ENCODE assay signal across 8 cellular contexts in genomic region chr17:74213897-74214386, GRCh38. TPM values are rescaled to one million over a fixed set of nuclear protein-coding genes. Genes with fewer than 3 reads are reported as not detected.
DNase-seq lines count a peak whose midpoint lies in the region; ATAC-seq and TF ChIP-seq lines count a peak whose summit lies in the region.

No MANE protein-coding gene starts in this region.

- BruUV-seq in A673 (replicated peaks; lab: Mats Ljungman, UMichigan) = no TSS peak

- TF ChIP-seq CTCF in A673 (conservative IDR thresholded peaks at IDR 0.05; ENCODE audit: low read depth, low read length) (no peak), HEK293 (tag by site-specific recombination; IDR thresholded peaks at IDR 0.05) (no peak)

- DNase-seq in A673 (ENCODE audit: low spot score) = peak; percentile 29
- peak; percentile 51 for DNase-seq in activated naive CD4-positive, alpha-beta T cell treated with anti-CD3 and anti-CD28 coated beads, Interleukin-2, amount 10 ng/mL, durations not matched to agents 7 days and 5 days
- DNase-seq in stimulated activated naive B cell treated with anti-CD40 and anti-IgM and Interleukin-4, amounts not matched to agents 10 μg/mL and 1 μg/mL and 100 μg/mL, for 72 hours = no peak
- DNase-seq in cortex of kidney (lab: John Stamatoyannopoulos, UW) = no peak
- DNase-seq in mucosa of gallbladder (ENCODE audit: low spot score) = no peak

- peaks cover 38% of the 10 kb centered on the region for H3K27me3 Mint-ChIP-seq in activated naive CD4-positive, alpha-beta T cell treated with anti-CD3 and anti-CD28 coated beads, Interleukin-2, amount 10 ng/mL, durations not matched to agents 7 days and 5 days
- H3K27me3 Mint-ChIP-seq in stimulated activated naive B cell treated with anti-CD40 and anti-IgM and Interleukin-4, amounts not matched to agents 10 μg/mL and 1 μg/mL and 100 μg/mL, for 72 hours = no peaks in the 10 kb centered on the region

- H3K9me3 Mint-ChIP-seq in activated naive CD4-positive, alpha-beta T cell treated with anti-CD3 and anti-CD28 coated beads, Interleukin-2, amount 10 ng/mL, durations not matched to agents 7 days and 5 days = no peaks in the 10 kb centered on the region
- no peaks in the 10 kb centered on the region for H3K9me3 Mint-ChIP-seq in stimulated activated naive B cell treated with anti-CD40 and anti-IgM and Interleukin-4, amounts not matched to agents 10 μg/mL and 1 μg/mL and 100 μg/mL, for 72 hours

- H3K4me3 ChIP-seq in A673 (ENCODE audit: low read depth, low read length, poor library complexity, severe bottlenecking) (peak overlapping the region; percentile 66), HEK293 (ENCODE audit: low read depth, low read length) (peak overlapping the region; percentile 45), iPS-11a (ENCODE audit: low read depth, low read length) (peak overlapping the region; percentile 58)

- POLR2A ChIA-PET in A673 (lab: Charles Lee; ENCODE audit: low non-redundant PET) = no interaction called here
- POLR2A ChIA-PET in HEK293 (lab: Yijun Ruan, JAX) = interaction anchor here (1.0 to 1.6 kb wide), 3 partner anchors 8 to 83 kb away, joined by 7 to 14 read pairs (median 7); partner anchors contain the start of gene RPL38

- H3K9me3 ChIP-seq in A673 (ENCODE audit: low read depth, low read length, poor library complexity, severe bottlenecking) (no peaks in the 10 kb centered on the region), HEK293 (ENCODE audit: control insufficient read depth, insufficient read depth, low read depth, low read length) (no peaks in the 10 kb centered on the region)

- peaks cover 21% of the 10 kb centered on the region for H3K4me1 ChIP-seq in A673 (ENCODE audit: insufficient read depth, low read length, poor library complexity, severe bottlenecking)
- no peaks in the 10 kb centered on the region for H3K4me1 ChIP-seq in HEK293 (ENCODE audit: control insufficient read depth, insufficient read depth, low read length)

- no peak for ATAC-seq in stimulated activated naive B cell treated with anti-CD40 and anti-IgM and Interleukin-4, amounts not matched to agents 10 μg/mL and 1 μg/mL and 100 μg/mL, for 72 hours (replicated peaks)
- no peak for ATAC-seq in GM21576 (IDR thresholded peaks at IDR 0.05; ENCODE audit: unreplicated experiment)

- H3K27me3 ChIP-seq in A673 (replicated peaks; ENCODE audit: insufficient read depth, low read depth, low read length, poor library complexity) = no peaks in the 10 kb centered on the region

- no peak overlapping the region for H3K27ac Mint-ChIP-seq in activated naive CD4-positive, alpha-beta T cell treated with anti-CD3 and anti-CD28 coated beads, Interleukin-2, amount 10 ng/mL, durations not matched to agents 7 days and 5 days
- peak overlapping the region; percentile 71 for H3K27ac Mint-ChIP-seq in stimulated activated naive B cell treated with anti-CD40 and anti-IgM and Interleukin-4, amounts not matched to agents 10 μg/mL and 1 μg/mL and 100 μg/mL, for 72 hours

- intact Hi-C loops in A673 (cut with micrococcal nuclease; ENCODE audit: unreplicated experiment) = loop anchor here (5.0 to 10.0 kb wide), 3 partner anchors 83 to 241 kb away; no protein-coding TSS in a partner anchor

- H3K36me3 Mint-ChIP-seq in activated naive CD4-positive, alpha-beta T cell treated with anti-CD3 and anti-CD28 coated beads, Interleukin-2, amount 10 ng/mL, durations not matched to agents 7 days and 5 days = peaks cover 34% of the 10 kb centered on the region
- peaks cover 23 to 56% of the 10 kb centered on the region in 2 donors for H3K36me3 Mint-ChIP-seq in stimulated activated naive B cell treated with anti-CD40 and anti-IgM and Interleukin-4, amounts not matched to agents 10 μg/mL and 1 μg/mL and 100 μg/mL, for 72 hours

- H3K27ac ChIP-seq in A673 (ENCODE audit: low read depth, low read length, poor library complexity, severe bottlenecking) (peak overlapping the region; percentile 67), HEK293 (ENCODE audit: extremely low read depth, low read depth, low read length) (no peak overlapping the region)

- H3K36me3 ChIP-seq in A673 (ENCODE audit: insufficient read depth, low read length, poor library complexity, severe bottlenecking) (peaks cover 21% of the 10 kb centered on the region), HEK293 (ENCODE audit: control insufficient read depth in 2 of 2, insufficient read depth in 1 of 2, low read length in 2 of 2) (peaks cover 12 to 28% of the 10 kb centered on the region in 2 experiments)

- CTCF ChIA-PET in A673 (lab: Charles Lee) = interaction anchor here (0.9 to 1.2 kb wide), 2 partner anchors 10 to 83 kb away, joined by 4 to 10 read pairs; partner anchors contain the start of gene RPL38
- CTCF ChIA-PET in HEK293 (lab: Yijun Ruan, JAX) = interaction anchor here (1.5 kb wide), 1 partner anchor 82 kb away, joined by 4 read pairs; no protein-coding TSS in a partner anchor
- CTCF ChIA-PET in activated naive CD4-positive, alpha-beta T cell treated with anti-CD3 and anti-CD28 coated beads, Interleukin-2, amount 10 ng/mL, durations not matched to agents 7 days and 5 days (lab: Charles Lee) = no interaction called here

- H3K4me1 Mint-ChIP-seq in activated naive CD4-positive, alpha-beta T cell treated with anti-CD3 and anti-CD28 coated beads, Interleukin-2, amount 10 ng/mL, durations not matched to agents 7 days and 5 days = peaks cover 72% of the 10 kb centered on the region
- peaks cover 48 to 84% of the 10 kb centered on the region in 2 donors for H3K4me1 Mint-ChIP-seq in stimulated activated naive B cell treated with anti-CD40 and anti-IgM and Interleukin-4, amounts not matched to agents 10 μg/mL and 1 μg/mL and 100 μg/mL, for 72 hours

- peak overlapping the region; percentile 82 for H3K4me3 Mint-ChIP-seq in activated naive CD4-positive, alpha-beta T cell treated with anti-CD3 and anti-CD28 coated beads, Interleukin-2, amount 10 ng/mL, durations not matched to agents 7 days and 5 days
- H3K4me3 Mint-ChIP-seq in stimulated activated naive B cell treated with anti-CD40 and anti-IgM and Interleukin-4, amounts not matched to agents 10 μg/mL and 1 μg/mL and 100 μg/mL, for 72 hours = peak overlapping the region; percentile 81 to 94

TF ChIP-seq in HEK293, 187 proteins besides CTCF, POLR2A, EP300 and RAD21:
- TF ChIP-seq ZNF501 (tag by site-specific recombination; IDR thresholded peaks at IDR 0.05) (no peak), ZBTB26 (tag by site-specific recombination; optimal IDR thresholded peaks at IDR 0.05) (no peak), ZNF561 (tag by site-specific recombination; IDR thresholded peaks at IDR 0.05; ENCODE audit: borderline replicate concordance) (no peak), ZNF510 (tag by site-specific recombination; IDR thresholded peaks at IDR 0.05; ENCODE audit: insufficient replicate concordance) (no peak), ZNF157 (tag by site-specific recombination; IDR thresholded peaks at IDR 0.05) (no peak), ZNF701 (tag by site-specific recombination; IDR thresholded peaks at IDR 0.05) (no peak), ZBTB21 (tag by site-specific recombination; IDR thresholded peaks at IDR 0.05) (no peak), ZNF654 (tag by site-specific recombination; IDR thresholded peaks at IDR 0.05; ENCODE audit: low read depth) (no peak)

RNA-seq across cellular contexts. Expression of gene TTYH2, which starts 0.6 kb away (rescaled TPM):
- total RNA-seq in A673 (2021) (13.7 and 15.4 TPM in 2 replicates), mucosa of gallbladder (6.9 TPM)

RNA-seq across cellular contexts. Expression of gene RPL38, which starts 10.5 kb away (rescaled TPM):
- total RNA-seq in A673 (2021) (936 and 996 TPM in 2 replicates), mucosa of gallbladder (627 TPM)

Comparison
In these comparisons a context has a peak if more than half of its experiments do, and no peak if none do; other contexts are left out.
1. DNase-seq: peak in A673 (single experiment) and activated naive CD4-positive, alpha-beta T cell treated with anti-CD3 and anti-CD28 coated beads, Interleukin-2, amount 10 ng/mL, durations not matched to agents 7 days and 5 days (single experiment); none in stimulated activated naive B cell treated with anti-CD40 and anti-IgM and Interleukin-4, amounts not matched to agents 10 μg/mL and 1 μg/mL and 100 μg/mL, for 72 hours (single experiment), cortex of kidney (single experiment) and mucosa of gallbladder (single experiment).
2. Peak in every context shown above with its lines, with median percentiles within 50 percentile points of each other: H3K4me3 ChIP-seq.